ENCODE assay signal across 8 cellular contexts in the genomic region with DNA sequence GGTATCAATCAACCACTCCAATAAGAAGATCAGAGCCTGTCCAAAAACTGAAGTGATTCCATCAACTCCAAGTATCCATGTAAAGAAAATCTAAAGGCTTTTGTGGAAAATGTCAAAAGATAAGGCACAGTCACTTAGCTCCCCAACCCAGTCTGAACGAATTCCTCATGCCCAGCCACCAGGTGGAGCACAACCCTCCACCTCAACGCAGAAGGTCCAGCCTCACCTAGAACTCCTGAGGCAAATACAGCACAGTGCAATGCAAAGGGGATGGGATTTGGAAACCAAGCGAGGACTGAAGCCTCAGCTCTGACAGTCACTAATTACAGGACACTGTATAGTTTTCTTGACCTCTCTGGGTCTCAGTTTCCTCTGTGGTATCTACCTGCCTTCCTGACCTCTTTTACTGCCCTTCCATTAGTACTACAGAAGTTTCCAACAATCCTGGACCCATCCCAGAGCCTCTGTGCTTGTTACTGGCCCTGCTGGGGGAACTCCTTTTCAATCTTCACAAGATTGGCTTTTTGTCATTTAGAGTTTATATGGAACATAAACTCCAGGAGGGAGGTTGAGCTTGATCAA. TPM values are rescaled to one million over a fixed set of nuclear protein-coding genes. Genes with fewer than 3 reads are reported as not detected.
DNase-seq lines count a peak whose midpoint lies in the region; ATAC-seq and TF ChIP-seq lines count a peak whose summit lies in the region.

No MANE protein-coding gene starts in this region.

- H4K20me1 ChIP-seq in DND-41 (ENCODE audit: insufficient read depth, low read length): peaks cover 23% of the 10 kb centered on the region; the same call in 1 of the 2 replicates

- TF ChIP-seq CTCF in DND-41 (IDR thresholded peaks at IDR 0.05; ENCODE audit: borderline replicate concordance, extremely low read depth, low read length, poor library complexity, severe bottlenecking) (peak; percentile 75), brain (conservative IDR thresholded peaks at IDR 0.05) (peak; percentile 33 to 55)

- no peaks in the 10 kb centered on the region for H3K9me3 Mint-ChIP-seq in brain

- H3K4me2 ChIP-seq in DND-41 (ENCODE audit: insufficient read depth, low read length): peak overlapping the region; percentile 81

- H3K27me3 Mint-ChIP-seq in T-helper 17 cell (no peaks in the 10 kb centered on the region), brain (no peaks in the 10 kb centered on the region)

- ATAC-seq in DND-41 (ENCODE audit: insufficient read depth, low read depth) (no peak), T-helper 17 cell (no peak), GM18909 (IDR thresholded peaks at IDR 0.05; ENCODE audit: poor library complexity, unreplicated experiment) (no peak), HG03095 (IDR thresholded peaks at IDR 0.05; ENCODE audit: unreplicated experiment) (no peak)

- H2AFZ ChIP-seq in DND-41 (ENCODE audit: low read depth, low read length): no peak overlapping the region

- H3K4me3 Mint-ChIP-seq in T-helper 17 cell (peak overlapping the region; percentile 49), brain (peak overlapping the region; percentile 90 to 99 (median 96))

- peaks cover 58% of the 10 kb centered on the region for H3K36me3 ChIP-seq in DND-41 (ENCODE audit: insufficient read depth, low read length)

- DNase-seq in DND-41: peak; percentile 60
- peak; percentile 78 for DNase-seq in HuH-7 (ENCODE audit: low spot score)
- DNase-seq in T-helper 17 cell: peak in 1 of 3 donors; percentile 36
- DNase-seq in myocyte (ENCODE audit: low read depth): peak; percentile 29
- DNase-seq in GOT3 (lab: John Stamatoyannopoulos, UW): no peak

- H3K79me2 ChIP-seq in DND-41 (ENCODE audit: insufficient read depth, low read length): peaks cover 66% of the 10 kb centered on the region

- peaks cover 35% of the 10 kb centered on the region for H3K4me1 ChIP-seq in DND-41 (ENCODE audit: insufficient read depth, low read length)

- H3K27me3 ChIP-seq in DND-41 (ENCODE audit: insufficient read depth, low read length, poor library complexity): no peaks in the 10 kb centered on the region

- H3K36me3 Mint-ChIP-seq in T-helper 17 cell (ENCODE audit: low read depth) (peaks cover 2% of the 10 kb centered on the region), brain (peaks cover 48% of the 10 kb centered on the region)

- peak overlapping the region; percentile 99; the same call in 1 of the 2 replicates for H3K9ac ChIP-seq in DND-41 (ENCODE audit: low read depth, low read length)

- H3K27ac ChIP-seq in DND-41 (ENCODE audit: low read length): no peak overlapping the region

- H3K4me1 Mint-ChIP-seq in T-helper 17 cell: peaks cover 27% of the 10 kb centered on the region
- peaks cover 25% of the 10 kb centered on the region for H3K4me1 Mint-ChIP-seq in brain

- H3K9me3 ChIP-seq in DND-41 (ENCODE audit: insufficient read depth, low read length, severe bottlenecking): no peaks in the 10 kb centered on the region
- H3K9me3 ChIP-seq in T-helper 17 cell (ENCODE audit: control insufficient read depth, low read length, poor library complexity, severe bottlenecking): no peaks in the 10 kb centered on the region

- H3K4me3 ChIP-seq in DND-41 (ENCODE audit: low read depth in 1 of 2, low read length in 2 of 2): peak overlapping the region in 1 of 2 experiments; percentile 79; a peak in 2 of 4 replicates

- H3K27ac Mint-ChIP-seq in T-helper 17 cell (peak overlapping the region; percentile 37), brain (peak overlapping the region; percentile 10 to 96 (median 61))

RNA-seq across cellular contexts. Expression of a gene that starts 2.0 kb away (rescaled TPM):
- total RNA-seq in T-helper 17 cell: 10 to 100 TPM; 37.0 to 42.9 TPM
- polyA plus RNA-seq in brain (ENCODE audit: insufficient read depth, low read depth, low replicate concordance): 30.7 TPM
- total RNA-seq in myocyte: 12.7 and 13.7 TPM in 2 replicates
- 16.0 TPM for polyA plus RNA-seq in myocyte (2012)

RNA-seq across cellular contexts. Expression of a gene that starts 43.0 kb away (rescaled TPM):
- 10 to 100 TPM; 10.2 to 14.3 TPM for total RNA-seq in T-helper 17 cell
- 20.9 TPM for polyA plus RNA-seq in brain (ENCODE audit: insufficient read depth, low read depth, low replicate concordance)
- total RNA-seq in myocyte: 23.1 and 26.4 TPM in 2 replicates
- 66.3 TPM for polyA plus RNA-seq in myocyte (2012)

RNA-seq across cellular contexts. Expression of a gene that starts 48.8 kb away (rescaled TPM):
- total RNA-seq in T-helper 17 cell (1 to 10 TPM; 5.8 to 5.9 TPM), myocyte (2.6 and 2.8 TPM in 2 replicates)
- polyA plus RNA-seq in brain (ENCODE audit: insufficient read depth, low read depth, low replicate concordance): 21.9 TPM
- polyA plus RNA-seq in myocyte (2012): 9.9 TPM
